ENCODE assay signal across 17 cellular contexts in the genomic region with DNA sequence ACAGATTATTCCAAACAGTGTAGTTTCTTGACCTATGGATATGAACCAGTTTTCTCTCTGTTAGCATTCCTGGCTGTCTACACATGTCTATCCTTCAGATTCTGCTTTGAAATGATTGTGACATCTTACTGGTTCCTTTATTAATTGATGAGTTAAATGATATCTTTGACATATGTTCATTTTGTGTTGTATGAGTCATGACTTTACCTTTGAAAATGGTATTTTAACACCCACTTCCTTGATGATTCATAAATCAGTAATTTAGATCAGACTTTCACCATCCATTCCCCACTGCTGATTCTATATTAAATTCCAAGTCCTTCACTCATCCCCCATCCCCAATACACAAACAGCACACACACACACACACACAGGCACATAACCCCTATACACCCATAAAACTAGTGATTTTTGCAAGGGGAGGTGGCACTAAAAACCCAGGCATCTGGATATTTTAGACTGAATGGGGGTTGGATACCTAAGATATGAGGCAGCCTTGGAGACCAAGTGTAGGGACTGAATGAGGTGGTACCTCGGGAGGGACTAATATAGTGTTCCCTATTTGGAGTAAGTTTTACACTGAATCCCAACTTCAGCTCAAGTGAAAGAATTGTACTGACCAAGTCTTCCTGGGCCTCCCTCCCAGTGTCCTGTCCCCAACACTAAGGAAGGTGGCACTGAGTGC. TPM values are rescaled to one million over a fixed set of nuclear protein-coding genes. Genes with fewer than 3 reads are reported as not detected.
A peak's percentile ranks its signal among the peaks of the same experiment; 100 is the strongest.
DNase-seq lines count a peak whose midpoint lies in the region; ATAC-seq, FAIRE-seq and TF ChIP-seq lines count a peak whose summit lies in the region.
"Had no signal": no experiment of that assay in that cellular context is flagged by ENCODE, and none has a peak within 500 bp of the region (broad histone marks: within the 10 kb centered on the region; RNA-seq: fewer than 3 reads in every experiment).

No MANE protein-coding gene starts in this region.

- H3K9ac ChIP-seq in smooth muscle cell (ENCODE audit: low read depth) (no peak overlapping the region), endodermal cell (ENCODE audit: extremely low read depth, low read length, poor library complexity, severe bottlenecking) (no peak overlapping the region)

- H4K20me1 ChIP-seq in smooth muscle cell (ENCODE audit: low read depth): no peaks in the 10 kb centered on the region

- H3K4me1 ChIP-seq in smooth muscle cell (ENCODE audit: low read depth): no peaks in the 10 kb centered on the region
- H3K4me1 ChIP-seq in endodermal cell (ENCODE audit: control insufficient read depth, insufficient read depth, low read length): no peaks in the 10 kb centered on the region

- H3K9me3 ChIP-seq in smooth muscle cell (replicated peaks; ENCODE audit: low read depth) (no peaks in the 10 kb centered on the region), endodermal cell (ENCODE audit: control insufficient read depth, low read length) (no peaks in the 10 kb centered on the region)

- peak overlapping the region; percentile 59 for H3K27ac ChIP-seq in smooth muscle cell (ENCODE audit: low read depth)
- H3K27ac ChIP-seq in endodermal cell (ENCODE audit: low read depth, low read length): no peak overlapping the region
- H3K27ac ChIP-seq: cardiac muscle cell had no signal

- H3K4me2 ChIP-seq in smooth muscle cell: peak overlapping the region; percentile 13

- POLR2A ChIA-PET in activated CD4-positive, alpha-beta T cell treated with anti-CD3 and anti-CD28 coated beads for 36 hours (lab: Charles Lee): no interaction called here

- H3K4me1 Mint-ChIP-seq in activated CD4-positive, alpha-beta T cell treated with anti-CD3 and anti-CD28 coated beads for 36 hours: peaks cover 6% of the 10 kb centered on the region
- H3K4me1 Mint-ChIP-seq in endodermal cell: peaks cover 8% of the 10 kb centered on the region

- no peaks in the 10 kb centered on the region for H3K79me2 ChIP-seq in smooth muscle cell (ENCODE audit: low read depth)

- H3K36me3 ChIP-seq in smooth muscle cell (ENCODE audit: low read depth) (no peaks in the 10 kb centered on the region), endodermal cell (ENCODE audit: control insufficient read depth, insufficient read depth, low read length) (no peaks in the 10 kb centered on the region)
- H3K36me3 ChIP-seq: cardiac muscle cell had no signal

- ATAC-seq in activated CD4-positive, alpha-beta T cell treated with anti-CD3 and anti-CD28 coated beads for 36 hours: peak; percentile 73
- ATAC-seq in GM21526 (IDR thresholded peaks at IDR 0.05; ENCODE audit: low FRiP score, unreplicated experiment): no peak
- ATAC-seq: K562 had no signal

- H3K4me3 ChIP-seq in epithelial cell of esophagus (ENCODE audit: low read length) (no peak overlapping the region), smooth muscle cell (no peak overlapping the region), endodermal cell (ENCODE audit: low read length) (no peak overlapping the region)
- H3K4me3 ChIP-seq: cardiac muscle cell, K562 had no signal

- H3K9me3 Mint-ChIP-seq in activated CD4-positive, alpha-beta T cell treated with anti-CD3 and anti-CD28 coated beads for 36 hours (ENCODE audit: low read depth): no peaks in the 10 kb centered on the region
- no peaks in the 10 kb centered on the region for H3K9me3 Mint-ChIP-seq in endodermal cell

- H3K27me3 ChIP-seq in smooth muscle cell (ENCODE audit: low read depth) (peaks cover 6% of the 10 kb centered on the region), endodermal cell (ENCODE audit: control insufficient read depth, insufficient read depth, low read length, poor library complexity, severe bottlenecking) (peaks cover 7% of the 10 kb centered on the region)

- TF ChIP-seq CTCF in epithelial cell of esophagus (IDR thresholded peaks at IDR 0.05; ENCODE audit: insufficient read depth, low read depth, low read length, missing control alignments): no peak
- no peak for TF ChIP-seq CTCF in smooth muscle cell (IDR thresholded peaks at IDR 0.05; ENCODE audit: borderline replicate concordance, insufficient read depth, poor library complexity, severe bottlenecking)
- no peak for TF ChIP-seq CTCF in endodermal cell (conservative IDR thresholded peaks at IDR 0.05)

- H3K4me3 Mint-ChIP-seq in activated CD4-positive, alpha-beta T cell treated with anti-CD3 and anti-CD28 coated beads for 36 hours: no peak overlapping the region
- H3K4me3 Mint-ChIP-seq in endodermal cell: no peak overlapping the region

- CTCF ChIA-PET in activated CD4-positive, alpha-beta T cell treated with anti-CD3 and anti-CD28 coated beads for 36 hours (lab: Charles Lee): interaction anchor here (1.5 kb wide), 1 partner anchor 9 kb away, joined by 3 read pairs; no protein-coding TSS in a partner anchor

- no peak for DNase-seq in activated CD4-positive, alpha-beta T cell treated with anti-CD3 and anti-CD28 coated beads for 36 hours
- no peak for DNase-seq in activated CD4-positive, alpha-beta T cell treated with anti-CD3 and anti-CD28 coated beads for 1 hour
- DNase-seq in RCC 7860 (ENCODE audit: low spot score) (peak; percentile 49), epithelial cell of esophagus (ENCODE audit: low read depth) (peak; percentile 86), smooth muscle cell (lab: John Stamatoyannopoulos, UW; ENCODE audit: unreplicated experiment) (no peak), NCI-H2081 treated with DMSO at 0.1 percent for 48 hours (lab: John Stamatoyannopoulos, UW) (no peak), endodermal cell (no peak)
- DNase-seq: DMS153; erythroblast; NCI-H69; SHP77 treated with DMSO at 0.1 percent for 48 hours; stimulated activated CD4-positive, alpha-beta T cell treated with anti-CD3 and anti-CD28 coated beads, Interleukin-15, amount 100 ng/mL, for 24 hours had no signal

- H3K36me3 Mint-ChIP-seq in activated CD4-positive, alpha-beta T cell treated with anti-CD3 and anti-CD28 coated beads for 36 hours (ENCODE audit: low read depth): no peaks in the 10 kb centered on the region
- H3K36me3 Mint-ChIP-seq in endodermal cell (ENCODE audit: low read depth): no peaks in the 10 kb centered on the region

- no peaks in the 10 kb centered on the region for H3F3A ChIP-seq in smooth muscle cell (ENCODE audit: low read depth)

- WGBS in smooth muscle cell (ENCODE audit: low lambda C conversion rate): 93% methylated on average over 1 of the region's 1 CpG
- 80 to 93% methylated on average over 1 of the region's 1 CpG for WGBS in endodermal cell (ENCODE audit: insufficient coverage in 1 of 2, insufficient read length in 1 of 2), 2 experiments

- H3K27me3 Mint-ChIP-seq in activated CD4-positive, alpha-beta T cell treated with anti-CD3 and anti-CD28 coated beads for 36 hours: peaks cover 29% of the 10 kb centered on the region
- H3K27me3 Mint-ChIP-seq in endodermal cell (ENCODE audit: insufficient read depth): peaks cover 51% of the 10 kb centered on the region

- intact Hi-C loops in activated CD4-positive, alpha-beta T cell treated with anti-CD3 and anti-CD28 coated beads for 36 hours (cut with DNase I, micrococcal nuclease): no loop called here

- peak; percentile 30 for FAIRE-seq in RCC 7860 (lab: Jason Lieb, UNC)
- FAIRE-seq: K562 had no signal

- no peak overlapping the region for H2AFZ ChIP-seq in smooth muscle cell (ENCODE audit: low read depth)

- H3K27ac Mint-ChIP-seq in activated CD4-positive, alpha-beta T cell treated with anti-CD3 and anti-CD28 coated beads for 36 hours: no peak overlapping the region
- no peak overlapping the region for H3K27ac Mint-ChIP-seq in endodermal cell

RNA-seq across cellular contexts. Expression of a gene that starts 9.7 kb away (rescaled TPM):
- total RNA-seq in activated CD4-positive, alpha-beta T cell treated with anti-CD3 and anti-CD28 coated beads for 36 hours: not detected
- total RNA-seq in smooth muscle cell: not detected in 2 replicates
- not detected in 2 replicates for polyA plus RNA-seq in smooth muscle cell
- under 1 TPM; 0.64 to 0.97 TPM for total RNA-seq in endodermal cell
- polyA plus RNA-seq in endodermal cell (2013, experiment 1 of 2): not detected
- 0.46 TPM for polyA plus RNA-seq in endodermal cell (2013, experiment 2 of 2)
- total RNA-seq: cardiac muscle cell, K562, osteocyte, urinary bladder had no signal
- polyA plus RNA-seq: cardiac muscle cell, K562, urinary bladder had no signal

Comparison
In these comparisons a context has a peak if more than half of its experiments do, and no peak if none do; other contexts are left out.
1. DNase-seq: peak in RCC 7860 (single experiment) and epithelial cell of esophagus (single experiment); none in activated CD4-positive, alpha-beta T cell treated with anti-CD3 and anti-CD28 coated beads for 36 hours (single experiment), activated CD4-positive, alpha-beta T cell treated with anti-CD3 and anti-CD28 coated beads for 1 hour (single experiment), smooth muscle cell (single experiment), NCI-H2081 treated with DMSO at 0.1 percent for 48 hours (single experiment) and endodermal cell (single experiment).